In the genomic region with DNA sequence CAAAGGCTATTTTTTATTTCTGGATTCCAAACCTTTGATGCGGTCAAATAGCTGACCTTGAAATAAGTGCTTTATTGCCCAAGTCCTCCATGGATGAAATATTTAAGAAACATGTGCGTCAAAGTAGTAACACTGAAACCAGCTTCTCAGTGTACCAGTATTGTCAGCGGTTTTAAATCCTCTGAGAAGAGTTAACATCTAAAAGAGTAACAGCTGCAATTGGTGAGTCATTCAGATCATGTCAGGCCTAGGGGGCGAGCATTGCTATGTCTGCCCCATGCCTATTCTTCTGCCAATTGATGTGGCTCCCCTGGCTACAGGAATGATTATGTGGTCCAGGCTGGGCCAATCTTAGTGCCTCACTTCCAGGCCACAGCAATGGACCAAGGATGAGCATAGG, we compare ENCODE assay signal across 24 cellular contexts.
A peak's percentile ranks its signal among the peaks of the same experiment; 100 is the strongest.
DNase-seq lines count a peak whose midpoint lies in the region; ATAC-seq and TF ChIP-seq lines count a peak whose summit lies in the region.
"Had no signal": no experiment of that assay in that cellular context is flagged by ENCODE, and none has a peak within 500 bp of the region (broad histone marks: within the 10 kb centered on the region; RNA-seq: fewer than 3 reads in every experiment).

No MANE protein-coding gene starts in this region.

- H3K4me3 ChIP-seq in astrocyte of the cerebellum (ENCODE audit: low read depth, low read length) (no peak overlapping the region), foreskin fibroblast (ENCODE audit: low read depth in 1 of 2, low read length in 2 of 2) (no peak overlapping the region), Karpas-422 (ENCODE audit: low read length) (no peak overlapping the region)
- H3K4me3 ChIP-seq: cardiac muscle cell had no signal

- no peaks in the 10 kb centered on the region for H3K27me3 ChIP-seq in Karpas-422 (ENCODE audit: low read length)
- H3K27me3 ChIP-seq: cardiac muscle cell had no signal

- no peaks in the 10 kb centered on the region for H3K9me3 ChIP-seq in Karpas-422 (ENCODE audit: low read length)

- no peaks in the 10 kb centered on the region for H3K27me3 Mint-ChIP-seq in endothelial cell (ENCODE audit: unreplicated experiment)
- H3K27me3 Mint-ChIP-seq: CD4-positive, CD25-positive, alpha-beta regulatory T cell; type B pancreatic cell had no signal

- peaks cover 8% of the 10 kb centered on the region for H3K36me3 Mint-ChIP-seq in endothelial cell (ENCODE audit: low read depth, unreplicated experiment)
- H3K36me3 Mint-ChIP-seq: CD4-positive, CD25-positive, alpha-beta regulatory T cell had no signal

- no peaks in the 10 kb centered on the region for H3K9me2 ChIP-seq in Karpas-422 (replicated peaks; ENCODE audit: insufficient read depth, low read length)

- no peak for ATAC-seq in HG02884 (IDR thresholded peaks at IDR 0.05; ENCODE audit: unreplicated experiment)
- ATAC-seq: naive thymus-derived CD4-positive, alpha-beta T cell; stimulated activated naive CD8-positive, alpha-beta T cell treated with anti-CD3 and anti-CD28 coated beads, Interleukin-15, amount 100 ng/mL, for 72 hours had no signal

- H3K27ac ChIP-seq in Karpas-422 (ENCODE audit: low read length), result no peak overlapping the region
- H3K27ac ChIP-seq: 22Rv1, cardiac muscle cell, RWPE1 had no signal

- no peaks in the 10 kb centered on the region for H3K9me3 Mint-ChIP-seq in endothelial cell (ENCODE audit: unreplicated experiment)
- H3K9me3 Mint-ChIP-seq: activated T-helper 1 cell treated with anti-CD3 and anti-CD28 coated beads, Interleukin-12 subunit alpha, Interleukin-12 subunit beta, Interleukin-2, Interleukin-4 antibody, amounts not matched to agents 30 ng/mL and 10 ng/mL and 1 ng/mL, durations not matched to agents 14 hours and 24 hours and 36 hours had no signal

- no peaks in the 10 kb centered on the region for H3K4me1 ChIP-seq in Karpas-422 (ENCODE audit: low read length)

- no peaks in the 10 kb centered on the region for H3K79me2 ChIP-seq in Karpas-422 (ENCODE audit: low read length)

- no peak overlapping the region for H3K9ac ChIP-seq in Karpas-422 (ENCODE audit: low read length)

- no peak overlapping the region for H3K4me3 Mint-ChIP-seq in endothelial cell (ENCODE audit: unreplicated experiment)
- H3K4me3 Mint-ChIP-seq: activated naive CD8-positive, alpha-beta T cell; activated T-helper 1 cell treated with anti-CD3 and anti-CD28 coated beads, Interleukin-12 subunit alpha, Interleukin-12 subunit beta, Interleukin-2, Interleukin-4 antibody, amounts not matched to agents 30 ng/mL and 10 ng/mL and 1 ng/mL, durations not matched to agents 14 hours and 24 hours and 36 hours; CD4-positive, CD25-positive, alpha-beta regulatory T cell; naive thymus-derived CD4-positive, alpha-beta T cell; stimulated activated naive CD8-positive, alpha-beta T cell treated with anti-CD3 and anti-CD28 coated beads, Interleukin-15, amount 100 ng/mL, for 72 hours; type B pancreatic cell had no signal

- in situ Hi-C loops in astrocyte of the cerebellum (cut with HindIII; ENCODE audit: low sequenced_read_pairs), result no loop called here

- H3K4me1 Mint-ChIP-seq in endothelial cell (ENCODE audit: unreplicated experiment), result no peaks in the 10 kb centered on the region
- H3K4me1 Mint-ChIP-seq: CD4-positive, CD25-positive, alpha-beta regulatory T cell; naive thymus-derived CD4-positive, alpha-beta T cell; stimulated activated naive CD8-positive, alpha-beta T cell treated with anti-CD3 and anti-CD28 coated beads, Interleukin-15, amount 100 ng/mL, for 72 hours had no signal

- H3K27ac Mint-ChIP-seq in endothelial cell (ENCODE audit: unreplicated experiment), result no peak overlapping the region
- H3K27ac Mint-ChIP-seq: activated naive CD8-positive, alpha-beta T cell; activated T-helper 1 cell treated with anti-CD3 and anti-CD28 coated beads, Interleukin-12 subunit alpha, Interleukin-12 subunit beta, Interleukin-2, Interleukin-4 antibody, amounts not matched to agents 30 ng/mL and 10 ng/mL and 1 ng/mL, durations not matched to agents 14 hours and 24 hours and 36 hours; naive thymus-derived CD4-positive, alpha-beta T cell; stimulated activated naive CD8-positive, alpha-beta T cell treated with anti-CD3 and anti-CD28 coated beads, Interleukin-15, amount 100 ng/mL, for 72 hours; type B pancreatic cell had no signal

- TF ChIP-seq CTCF in astrocyte of the cerebellum (IDR thresholded peaks at IDR 0.05; ENCODE audit: low read depth, low read length, missing control alignments) (no peak), foreskin fibroblast (IDR thresholded peaks at IDR 0.05; ENCODE audit: low read depth, low read length) (no peak), endothelial cell (IDR thresholded peaks at IDR 0.05; ENCODE audit: unreplicated experiment) (no peak)

- H3K36me3 ChIP-seq in Karpas-422 (ENCODE audit: insufficient read depth, low read length), result no peaks in the 10 kb centered on the region
- H3K36me3 ChIP-seq: cardiac muscle cell had no signal

- H4K20me1 ChIP-seq in Karpas-422 (ENCODE audit: insufficient read depth, low read depth, low read length), result no peaks in the 10 kb centered on the region

- DNase-seq in DMS 273 (lab: John Stamatoyannopoulos, UW; ENCODE audit: unreplicated experiment), result peak; percentile 8
- DNase-seq in DMS 273 treated with DMSO at 0.1 percent for 48 hours (lab: John Stamatoyannopoulos, UW), result no peak
- peak; percentile 9 for DNase-seq in astrocyte of the cerebellum (ENCODE audit: low read depth)
- peak; percentile 41 to 62 for DNase-seq in foreskin fibroblast
- no peak for DNase-seq in Karpas-422
- DNase-seq in Ammon's horn (ENCODE audit: low spot score), result no peak
- no peak for DNase-seq in endothelial cell (ENCODE audit: low spot score)
- DNase-seq: CD4-positive, CD25-positive, alpha-beta regulatory T cell; DMS53; KG1; naive thymus-derived CD4-positive, alpha-beta T cell; NCI-H1048; NCI-H2029 treated with DMSO at 0.1 percent for 48 hours; NCI-H510A; stimulated activated CD4-positive, alpha-beta T cell treated with anti-CD3 and anti-CD28 coated beads, Interleukin-2, amount 100 ng/mL, for 48 hours; stimulated activated naive CD8-positive, alpha-beta T cell treated with anti-CD3 and anti-CD28 coated beads, Interleukin-15, amount 100 ng/mL, for 72 hours; SW 1271 had no signal

- no peak overlapping the region for H2AFZ ChIP-seq in Karpas-422 (ENCODE audit: low read length)

- H3K4me2 ChIP-seq in Karpas-422 (ENCODE audit: low read depth, low read length, poor library complexity, severe bottlenecking), result no peak overlapping the region

Comparison
In these comparisons a context has a peak if more than half of its experiments do, and no peak if none do; other contexts are left out.
1. DNase-seq: peak in DMS 273 (single experiment), astrocyte of the cerebellum (single experiment) and foreskin fibroblast (2 of 2); none in DMS 273 treated with DMSO at 0.1 percent for 48 hours (single experiment), Karpas-422 (single experiment), Ammon's horn (single experiment) and endothelial cell (single experiment).